ENCODE assay signal across 20 cellular contexts in the genomic region with DNA sequence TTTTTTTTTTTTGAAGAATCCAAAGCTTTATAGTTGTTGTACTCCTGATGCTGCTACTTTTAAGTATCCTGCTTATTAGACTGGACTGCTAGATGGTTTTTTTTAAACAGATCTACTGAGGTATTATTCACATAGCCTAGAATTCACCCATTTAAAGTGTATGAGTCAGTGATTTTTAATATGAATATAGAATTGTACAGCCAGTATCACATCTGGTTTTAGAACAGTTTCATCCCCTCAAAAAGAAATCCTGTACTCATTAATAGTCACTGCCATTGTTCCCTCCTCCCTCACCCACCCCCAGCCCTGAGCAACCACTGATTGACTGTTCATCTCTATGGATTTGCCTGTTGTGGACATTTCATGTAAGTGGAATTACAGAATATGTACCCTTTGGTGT.
A peak's percentile ranks its signal among the peaks of the same experiment; 100 is the strongest.
DNase-seq lines count a peak whose midpoint lies in the region; ATAC-seq and TF ChIP-seq lines count a peak whose summit lies in the region.
"Had no signal": no experiment of that assay in that cellular context is flagged by ENCODE, and none has a peak within 500 bp of the region (broad histone marks: within the 10 kb centered on the region; RNA-seq: fewer than 3 reads in every experiment).

No MANE protein-coding gene starts in this region.

- no peak overlapping the region for H3K4me2 ChIP-seq in MM.1S (ENCODE audit: low read depth, low read length)

- CTCF ChIA-PET in activated CD4-positive, alpha-beta T cell treated with anti-CD3 and anti-CD28 coated beads for 36 hours (lab: Charles Lee), result interaction anchor here (0.6 kb wide), 1 partner anchor 273 kb away, joined by 3 read pairs; no protein-coding TSS in a partner anchor

- H4K20me1 ChIP-seq in MM.1S (ENCODE audit: insufficient read depth, low read length), result no peaks in the 10 kb centered on the region

- H3K4me3 Mint-ChIP-seq in activated CD4-positive, alpha-beta T cell treated with anti-CD3 and anti-CD28 coated beads for 36 hours, result no peak overlapping the region
- H3K4me3 Mint-ChIP-seq in stimulated activated naive CD8-positive, alpha-beta T cell treated with anti-CD3 and anti-CD28 coated beads, Interleukin-15, Interleukin-2, amounts not matched to agents 100 ng/mL and 50 ng/mL, for 24 hours, result no peak overlapping the region
- peak overlapping the region in 4 of 5 donors; percentile 7 to 64 (median 26) for H3K4me3 Mint-ChIP-seq in immature natural killer cell
- H3K4me3 Mint-ChIP-seq: brain; T-helper 2 cell treated with Interferon-gamma antibody and Interleukin-4, amounts not matched to agents 5 μg/mL and 100 μg/mL, for 36 hours had no signal

- no peak overlapping the region for H2AFZ ChIP-seq in MM.1S (ENCODE audit: low read length)

- POLR2A ChIA-PET in activated CD4-positive, alpha-beta T cell treated with anti-CD3 and anti-CD28 coated beads for 36 hours (lab: Charles Lee), result no interaction called here

- no peak overlapping the region for H3K4me3 ChIP-seq in MM.1S (ENCODE audit: low read length)
- H3K4me3 ChIP-seq: colonic mucosa, vagina had no signal

- no peak for DNase-seq in activated CD4-positive, alpha-beta T cell treated with anti-CD3 and anti-CD28 coated beads for 36 hours
- no peak for DNase-seq in activated CD4-positive, alpha-beta T cell treated with anti-CD3 and anti-CD28 coated beads, Interleukin-2, amount 50 U/mL, for 48 hours
- DNase-seq in stimulated activated naive CD8-positive, alpha-beta T cell treated with anti-CD3 and anti-CD28 coated beads, Interleukin-15, Interleukin-2, amounts not matched to agents 100 U/mL and 50 U/mL, for 24 hours, result no peak
- DNase-seq in immature natural killer cell (no peak), ureter (ENCODE audit: low spot score) (peak; percentile 10), middle frontal gyrus (ENCODE audit: extremely low spot score, low spot score) (no peak), MM.1S (no peak)
- DNase-seq: 8988T; AML-193; colonic mucosa; HCEC 1CT; Kasumi-1; NCI-H1092 treated with DMSO at 0.1 percent for 48 hours; stimulated activated CD4-positive, alpha-beta T cell treated with anti-CD3 and anti-CD28 coated beads, Interleukin-4, amount 100 ng/mL, for 1 hour; WERI-Rb-1 had no signal

- peak; percentile 27 for ATAC-seq in activated CD4-positive, alpha-beta T cell treated with anti-CD3 and anti-CD28 coated beads for 36 hours
- ATAC-seq in stimulated activated naive CD8-positive, alpha-beta T cell treated with anti-CD3 and anti-CD28 coated beads, Interleukin-15, Interleukin-2, amounts not matched to agents 100 U/mL and 50 U/mL, for 24 hours, result no peak
- ATAC-seq: Panc1 had no signal

- H3K9ac ChIP-seq in MM.1S (ENCODE audit: low read length), result no peak overlapping the region

- peaks cover 62% of the 10 kb centered on the region for H3K36me3 Mint-ChIP-seq in activated CD4-positive, alpha-beta T cell treated with anti-CD3 and anti-CD28 coated beads for 36 hours (ENCODE audit: low read depth)
- peaks cover 58% of the 10 kb centered on the region for H3K36me3 Mint-ChIP-seq in stimulated activated naive CD8-positive, alpha-beta T cell treated with anti-CD3 and anti-CD28 coated beads, Interleukin-15, Interleukin-2, amounts not matched to agents 100 ng/mL and 50 ng/mL, for 24 hours (ENCODE audit: low read depth)
- H3K36me3 Mint-ChIP-seq in immature natural killer cell, result peaks cover 12 to 40% (median 31%) of the 10 kb centered on the region in 3 donors

- H3K27me3 ChIP-seq in MM.1S (replicated peaks; ENCODE audit: insufficient read depth, low read length), result no peaks in the 10 kb centered on the region
- H3K27me3 ChIP-seq: colonic mucosa, vagina had no signal

- intact Hi-C loops in activated CD4-positive, alpha-beta T cell treated with anti-CD3 and anti-CD28 coated beads for 36 hours (cut with DNase I, micrococcal nuclease), result loop anchor here (1.0 to 2.0 kb wide), 2 partner anchors 13 to 18 kb away; no protein-coding TSS in a partner anchor

- H3K9me3 Mint-ChIP-seq in activated CD4-positive, alpha-beta T cell treated with anti-CD3 and anti-CD28 coated beads for 36 hours (ENCODE audit: low read depth), result no peaks in the 10 kb centered on the region
- H3K9me3 Mint-ChIP-seq in stimulated activated naive CD8-positive, alpha-beta T cell treated with anti-CD3 and anti-CD28 coated beads, Interleukin-15, Interleukin-2, amounts not matched to agents 100 ng/mL and 50 ng/mL, for 24 hours, result no peaks in the 10 kb centered on the region
- no peaks in the 10 kb centered on the region for H3K9me3 Mint-ChIP-seq in immature natural killer cell
- H3K9me3 Mint-ChIP-seq: brain; T-helper 2 cell treated with Interferon-gamma antibody and Interleukin-4, amounts not matched to agents 5 μg/mL and 100 μg/mL, for 36 hours had no signal

- no peaks in the 10 kb centered on the region for H3K27me3 Mint-ChIP-seq in activated CD4-positive, alpha-beta T cell treated with anti-CD3 and anti-CD28 coated beads for 36 hours
- no peaks in the 10 kb centered on the region for H3K27me3 Mint-ChIP-seq in stimulated activated naive CD8-positive, alpha-beta T cell treated with anti-CD3 and anti-CD28 coated beads, Interleukin-15, Interleukin-2, amounts not matched to agents 100 ng/mL and 50 ng/mL, for 24 hours
- H3K27me3 Mint-ChIP-seq in immature natural killer cell (ENCODE audit: low read depth in 3 of 3), result peaks cover 0 to 3% (median 2%) of the 10 kb centered on the region in 3 donors
- H3K27me3 Mint-ChIP-seq: brain had no signal

- H3K27ac Mint-ChIP-seq in activated CD4-positive, alpha-beta T cell treated with anti-CD3 and anti-CD28 coated beads for 36 hours, result peak overlapping the region; percentile 95
- peak overlapping the region; percentile 92 for H3K27ac Mint-ChIP-seq in stimulated activated naive CD8-positive, alpha-beta T cell treated with anti-CD3 and anti-CD28 coated beads, Interleukin-15, Interleukin-2, amounts not matched to agents 100 ng/mL and 50 ng/mL, for 24 hours
- H3K27ac Mint-ChIP-seq in immature natural killer cell, result peak overlapping the region; percentile 90 to 97 (median 94)

- H3F3A ChIP-seq in MM.1S (ENCODE audit: insufficient read depth, low read length), result no peaks in the 10 kb centered on the region

- H3K9me3 ChIP-seq in MM.1S (replicated peaks; ENCODE audit: insufficient read depth, low read length), result no peaks in the 10 kb centered on the region
- H3K9me3 ChIP-seq: colonic mucosa, vagina had no signal

- H3K27ac ChIP-seq in MM.1S (ENCODE audit: low read length), result no peak overlapping the region
- H3K27ac ChIP-seq: colonic mucosa, vagina, WERI-Rb-1 had no signal

- no peaks in the 10 kb centered on the region for H3K9me2 ChIP-seq in MM.1S (replicated peaks; ENCODE audit: insufficient read depth, low read length)

- H3K79me2 ChIP-seq in MM.1S (ENCODE audit: low read length), result peaks cover 44% of the 10 kb centered on the region

- no peaks in the 10 kb centered on the region for H3K36me3 ChIP-seq in MM.1S (replicated peaks; ENCODE audit: insufficient read depth, low read length)
- H3K36me3 ChIP-seq: colonic mucosa had no signal

- TF ChIP-seq CTCF in MM.1S (IDR thresholded peaks at IDR 0.05; ENCODE audit: low read length), result no peak

- peaks cover 76% of the 10 kb centered on the region for H3K4me1 Mint-ChIP-seq in activated CD4-positive, alpha-beta T cell treated with anti-CD3 and anti-CD28 coated beads for 36 hours
- peaks cover 60% of the 10 kb centered on the region for H3K4me1 Mint-ChIP-seq in stimulated activated naive CD8-positive, alpha-beta T cell treated with anti-CD3 and anti-CD28 coated beads, Interleukin-15, Interleukin-2, amounts not matched to agents 100 ng/mL and 50 ng/mL, for 24 hours (ENCODE audit: low read depth)
- H3K4me1 Mint-ChIP-seq in immature natural killer cell, result peaks cover 79 to 93% of the 10 kb centered on the region in 2 donors

- H3K4me1 ChIP-seq in MM.1S (ENCODE audit: low read length), result no peaks in the 10 kb centered on the region

Comparison
In these comparisons a context has a peak if more than half of its experiments do, and no peak if none do; other contexts are left out.
1. H3K4me3 Mint-ChIP-seq: peak in immature natural killer cell (4 of 5); none in activated CD4-positive, alpha-beta T cell treated with anti-CD3 and anti-CD28 coated beads for 36 hours (single experiment) and stimulated activated naive CD8-positive, alpha-beta T cell treated with anti-CD3 and anti-CD28 coated beads, Interleukin-15, Interleukin-2, amounts not matched to agents 100 ng/mL and 50 ng/mL, for 24 hours (single experiment).
2. Peak in every context shown above with its lines, with median percentiles within 50 percentile points of each other: H3K27ac Mint-ChIP-seq.